In genomic region chr3:64030741-64031140, GRCh38 we compare ENCODE assay signal across 7 cellular contexts. TPM values are rescaled to one million over a fixed set of nuclear protein-coding genes. Genes with fewer than 3 reads are reported as not detected.
DNase-seq lines count a peak whose midpoint lies in the region; ATAC-seq, FAIRE-seq and TF ChIP-seq lines count a peak whose summit lies in the region.

No MANE protein-coding gene starts in this region.

- no peaks in the 10 kb centered on the region for H3K4me1 ChIP-seq in small intestine (ENCODE audit: control insufficient read depth in 2 of 2, insufficient read depth in 1 of 2, low read depth in 1 of 2, low read length in 1 of 2)

- peak; percentile 76 for TF ChIP-seq CTCF in astrocyte of the spinal cord (IDR thresholded peaks at IDR 0.05; ENCODE audit: low read depth, low read length)

- H3K27ac ChIP-seq in small intestine (ENCODE audit: low read depth in 1 of 2, low read length in 1 of 2), result no peak overlapping the region

- H3K36me3 ChIP-seq in small intestine (ENCODE audit: control insufficient read depth in 2 of 2, insufficient read depth in 2 of 2, low read length in 2 of 2), result no peaks in the 10 kb centered on the region

- in situ Hi-C loops in astrocyte of the spinal cord (cut with HindIII; ENCODE audit: low sequenced_read_pairs), result loop anchor here (25.0 kb wide), 1 partner anchor 432 kb away; no protein-coding TSS in a partner anchor

- no peaks in the 10 kb centered on the region for H3K9me3 ChIP-seq in small intestine (ENCODE audit: control insufficient read depth, low read depth)

- FAIRE-seq in small intestine (lab: Jason Lieb, UNC), result no peak

- peak overlapping the region; percentile 28 for H3K4me3 ChIP-seq in astrocyte of the spinal cord (ENCODE audit: low read depth, low read length)
- H3K4me3 ChIP-seq in small intestine (ENCODE audit: low read depth in 1 of 2, low read length in 2 of 2), result no peak overlapping the region

- DNase-seq in NCI-H1436 (lab: John Stamatoyannopoulos, UW) (peak; percentile 63), T-helper 22 cell (ENCODE audit: low read depth) (peak; percentile 65), astrocyte of the spinal cord (ENCODE audit: low read depth, low spot score) (peak; percentile 54), iPS DF 4.7 (ENCODE audit: extremely low read depth, low spot score) (peak; percentile 90), small intestine (peak; percentile 60)

- H3K27me3 ChIP-seq in small intestine (ENCODE audit: control insufficient read depth in 2 of 2, insufficient read depth in 2 of 2, low read length in 2 of 2), result no peaks in the 10 kb centered on the region

- WGBS in small intestine, 3 donors, result 4 to 5% (median 5%) methylated on average over 16 of the region's 16 CpGs

- ATAC-seq in GM18502 (IDR thresholded peaks at IDR 0.05; ENCODE audit: poor library complexity, unreplicated experiment) (peak; percentile 97), HG02852 (IDR thresholded peaks at IDR 0.05; ENCODE audit: unreplicated experiment) (peak; percentile 96)

RNA-seq across cellular contexts. Expression of gene PSMD6, which starts 7.4 kb away (rescaled TPM):
- polyA plus RNA-seq in small intestine, result 10 to 100 TPM; 51.4 to 65.2 (median 51.9) TPM
